ENCODE assay signal across 19 cellular contexts in the genomic region with DNA sequence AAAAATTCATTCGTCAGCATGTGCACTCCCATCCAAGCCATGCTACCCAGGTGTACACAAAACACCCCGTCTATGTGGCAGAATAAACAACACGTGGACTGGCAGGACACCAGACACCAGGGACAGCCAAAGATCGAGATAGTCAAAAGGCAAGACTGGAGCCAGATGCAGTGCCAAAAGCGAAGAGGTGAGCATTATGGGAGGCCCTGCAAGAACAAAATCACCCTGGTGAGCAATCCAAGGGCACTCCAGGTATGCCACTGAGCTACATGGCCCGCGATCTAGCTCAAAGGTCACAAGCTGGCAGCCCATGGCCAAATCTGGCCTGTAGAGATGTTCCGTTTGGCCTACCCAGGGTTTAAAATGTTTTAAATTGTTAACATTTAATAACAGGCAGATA. TPM values are rescaled to one million over a fixed set of nuclear protein-coding genes. Genes with fewer than 3 reads are reported as not detected.
DNase-seq lines count a peak whose midpoint lies in the region; ATAC-seq and TF ChIP-seq lines count a peak whose summit lies in the region.
"Had no signal": no experiment of that assay in that cellular context is flagged by ENCODE, and none has a peak within 500 bp of the region (broad histone marks: within the 10 kb centered on the region; RNA-seq: fewer than 3 reads in every experiment).

No MANE protein-coding gene starts in this region.

- H3K4me1 Mint-ChIP-seq in H9: peaks cover 85 to 96% of the 10 kb centered on the region in 2 experiments
- no peaks in the 10 kb centered on the region for H3K4me1 Mint-ChIP-seq in activated T-helper 2 cell treated with anti-CD3 and anti-CD28 coated beads, Interferon-gamma antibody, Interleukin-2, Interleukin-4, amounts not matched to agents 10 μg/mL and 5 μg/mL and 100 μg/mL, durations not matched to agents 14 hours and 24 hours and 36 hours (ENCODE audit: low read depth)
- H3K4me1 Mint-ChIP-seq in CD4-positive, alpha-beta memory T cell: no peaks in the 10 kb centered on the region

- H3K9me3 ChIP-seq in H9 (ENCODE audit: control insufficient read depth, low read depth, low read length) (no peaks in the 10 kb centered on the region), body of pancreas (no peaks in the 10 kb centered on the region), right cardiac atrium (ENCODE audit: control insufficient read depth, low read length) (no peaks in the 10 kb centered on the region), prostate gland (no peaks in the 10 kb centered on the region)
- H3K9me3 ChIP-seq in CD4-positive, alpha-beta memory T cell (ENCODE audit: control insufficient read depth in 1 of 2, low read length in 2 of 2): no peaks in the 10 kb centered on the region
- H3K9me3 ChIP-seq: SJSA1 had no signal

- peaks cover 8% of the 10 kb centered on the region for H3K79me1 ChIP-seq in H9 (ENCODE audit: insufficient read depth, low read depth, low read length, poor library complexity, severe bottlenecking)

- DNase-seq in H9 (no peak), body of pancreas (peak; percentile 90 to 96 (median 94)), right cardiac atrium (peak in 1 of 3 donors; percentile 52), prostate gland (ENCODE audit: low spot score) (peak; percentile 53)
- DNase-seq in activated T-helper 2 cell treated with anti-CD3 and anti-CD28 coated beads, Interferon-gamma antibody, Interleukin-2, Interleukin-4, amounts not matched to agents 10 μg/mL and 5 μg/mL and 100 μg/mL, durations not matched to agents 14 hours and 24 hours and 36 hours (ENCODE audit: low spot score): no peak
- DNase-seq in CD4-positive, alpha-beta memory T cell: no peak
- DNase-seq: C1 segment of cervical spinal cord; DMS 273 treated with DMSO at 0.1 percent for 48 hours; GF-D8; IMR-90; Karpas-422; NCI-H1105; NCI-H187; NCI-H446; NK-92 treated with Interleukin-12 subunit alpha and Interleukin-12 subunit beta, amount 100 ng/mL, for 24 hours had no signal

- TF ChIP-seq POLR2A in body of pancreas (IDR thresholded peaks at IDR 0.05) (peak in 1 of 3 donors; percentile 26), prostate gland (IDR thresholded peaks at IDR 0.05) (no peak)

- H2BK12ac ChIP-seq in H9 (ENCODE audit: insufficient read length, low read depth, low read length): no peak overlapping the region

- no peak overlapping the region for H3K4ac ChIP-seq in H9 (ENCODE audit: low read depth, low read length)

- TF ChIP-seq CTCF in H9 (conservative IDR thresholded peaks at IDR 0.05): no peak
- TF ChIP-seq CTCF in body of pancreas (IDR thresholded peaks at IDR 0.05): no peak
- no peak for TF ChIP-seq CTCF in prostate gland (IDR thresholded peaks at IDR 0.05)

- H3K4me1 ChIP-seq in H9 (ENCODE audit: insufficient read depth, low read length): peaks cover 43% of the 10 kb centered on the region
- H3K4me1 ChIP-seq in body of pancreas: peaks cover 99% of the 10 kb centered on the region
- H3K4me1 ChIP-seq in right cardiac atrium (ENCODE audit: control insufficient read depth, insufficient read depth, low read length): peaks cover 32% of the 10 kb centered on the region
- no peaks in the 10 kb centered on the region for H3K4me1 ChIP-seq in prostate gland (replicated peaks)
- no peaks in the 10 kb centered on the region for H3K4me1 ChIP-seq in CD4-positive, alpha-beta memory T cell (ENCODE audit: insufficient read depth, low read length)

- no peak overlapping the region for H3K18ac ChIP-seq in H9 (ENCODE audit: insufficient read length, low read depth, low read length)

- WGBS in H9 (ENCODE audit: extremely low coverage, insufficient read length, low lambda C conversion rate): no CpG with 5 or more reads among the region's 8 CpGs
- WGBS in body of pancreas, 2 donors: 24 to 29% methylated on average over 8 of the region's 8 CpGs
- 64% methylated on average over 8 of the region's 8 CpGs for WGBS in right cardiac atrium
- 50% methylated on average over 8 of the region's 8 CpGs for WGBS in prostate gland

- no peak overlapping the region for H2BK5ac ChIP-seq in H9 (ENCODE audit: insufficient read length, low read length)

- H2BK15ac ChIP-seq in H9 (ENCODE audit: low read depth, low read length): no peak overlapping the region

- H3T11ph ChIP-seq in H9 (ENCODE audit: low read length): no peak overlapping the region

- H2BK20ac ChIP-seq in H9 (ENCODE audit: low read depth, low read length, poor library complexity, severe bottlenecking): no peak overlapping the region

- no peak overlapping the region for H3K56ac ChIP-seq in H9 (ENCODE audit: insufficient read length, low read depth, low read length)

- H4K5ac ChIP-seq in H9 (ENCODE audit: insufficient read length, low read depth, low read length): no peak overlapping the region

- H3K9me3 Mint-ChIP-seq in H9: no peaks in the 10 kb centered on the region
- H3K9me3 Mint-ChIP-seq in activated T-helper 2 cell treated with anti-CD3 and anti-CD28 coated beads, Interferon-gamma antibody, Interleukin-2, Interleukin-4, amounts not matched to agents 10 μg/mL and 5 μg/mL and 100 μg/mL, durations not matched to agents 14 hours and 24 hours and 36 hours: no peaks in the 10 kb centered on the region
- H3K9me3 Mint-ChIP-seq in CD4-positive, alpha-beta memory T cell: peaks cover 0 to 4% (median 0%) of the 10 kb centered on the region in 8 donors

- no peak overlapping the region for H3K27ac ChIP-seq in H9 (ENCODE audit: insufficient read length, low read depth, low read length)
- H3K27ac ChIP-seq in body of pancreas: peak overlapping the region; percentile 67 to 75 (median 72)
- H3K27ac ChIP-seq in right cardiac atrium (ENCODE audit: low read length): peak overlapping the region; percentile 60
- H3K27ac ChIP-seq in prostate gland: no peak overlapping the region
- H3K27ac ChIP-seq in CD4-positive, alpha-beta memory T cell (ENCODE audit: low read depth, low read length): no peak overlapping the region
- H3K27ac ChIP-seq: RWPE1, SJSA1 had no signal

- no peak overlapping the region for H2BK120ac ChIP-seq in H9 (ENCODE audit: low read depth, low read length, poor library complexity, severe bottlenecking)

- H2AK5ac ChIP-seq in H9 (ENCODE audit: insufficient read length, low read length): no peak overlapping the region

- peaks cover 4% of the 10 kb centered on the region for H3K23me2 ChIP-seq in H9 (ENCODE audit: insufficient read length, low read depth, low read length, poor library complexity, severe bottlenecking)

- peaks cover 40% of the 10 kb centered on the region; the same call in 1 of the 2 replicates for H3K79me2 ChIP-seq in H9 (ENCODE audit: insufficient read depth, low read length)

- H3K27me3 Mint-ChIP-seq in H9 (ENCODE audit: low read depth): no peaks in the 10 kb centered on the region
- H3K27me3 Mint-ChIP-seq in activated T-helper 2 cell treated with anti-CD3 and anti-CD28 coated beads, Interferon-gamma antibody, Interleukin-2, Interleukin-4, amounts not matched to agents 10 μg/mL and 5 μg/mL and 100 μg/mL, durations not matched to agents 14 hours and 24 hours and 36 hours (ENCODE audit: low read depth): no peaks in the 10 kb centered on the region
- H3K27me3 Mint-ChIP-seq in CD4-positive, alpha-beta memory T cell: no peaks in the 10 kb centered on the region

- no peak overlapping the region for H3K4me3 Mint-ChIP-seq in H9
- H3K4me3 Mint-ChIP-seq in activated T-helper 2 cell treated with anti-CD3 and anti-CD28 coated beads, Interferon-gamma antibody, Interleukin-2, Interleukin-4, amounts not matched to agents 10 μg/mL and 5 μg/mL and 100 μg/mL, durations not matched to agents 14 hours and 24 hours and 36 hours (ENCODE audit: low read depth): no peak overlapping the region
- no peak overlapping the region for H3K4me3 Mint-ChIP-seq in CD4-positive, alpha-beta memory T cell

- peak; percentile 98 for ATAC-seq in body of pancreas
- ATAC-seq in right cardiac atrium: peak; percentile 26 to 31
- ATAC-seq in HG03280 (IDR thresholded peaks at IDR 0.05; ENCODE audit: unreplicated experiment): no peak
- no peak for ATAC-seq in GM19397 (IDR thresholded peaks at IDR 0.05; ENCODE audit: unreplicated experiment)

- CTCF ChIA-PET in CD4-positive, alpha-beta memory T cell (lab: Charles Lee; ENCODE audit: partially characterized antibody): interaction anchor here (1.1 kb wide), 1 partner anchor 10 kb away, joined by 3 read pairs; no protein-coding TSS in a partner anchor

- no peak overlapping the region for H4K8ac ChIP-seq in H9 (replicated peaks; ENCODE audit: insufficient read length, low read depth, low read length)

- POLR2A ChIA-PET in CD4-positive, alpha-beta memory T cell (lab: Charles Lee; ENCODE audit: partially characterized antibody): no interaction called here

- no peak overlapping the region for H3K23ac ChIP-seq in H9 (ENCODE audit: insufficient read length, low read depth, low read length)

- no peak overlapping the region for H4K91ac ChIP-seq in H9 (ENCODE audit: insufficient read length, low read depth, low read length)

- no peak overlapping the region for H3K14ac ChIP-seq in H9 (ENCODE audit: insufficient read depth, low read length)

- H3K4me3 ChIP-seq in body of pancreas (no peak overlapping the region), right cardiac atrium (ENCODE audit: low read length) (no peak overlapping the region), prostate gland (no peak overlapping the region)
- no peak overlapping the region for H3K4me3 ChIP-seq in CD4-positive, alpha-beta memory T cell (ENCODE audit: low read length in 2 of 2)
- H3K4me3 ChIP-seq: SJSA1 had no signal

- intact Hi-C loops in body of pancreas (cut with DNase I) (no loop called here), right cardiac atrium (cut with DNase I) (no loop called here), prostate gland (cut with DNase I) (no loop called here)
- intact Hi-C loops in activated T-helper 2 cell treated with anti-CD3 and anti-CD28 coated beads, Interferon-gamma antibody, Interleukin-2, Interleukin-4, amounts not matched to agents 10 μg/mL and 5 μg/mL and 100 μg/mL, durations not matched to agents 14 hours and 24 hours and 36 hours (cut with micrococcal nuclease): no loop called here
- intact Hi-C loops in CD4-positive, alpha-beta memory T cell (cut with micrococcal nuclease): no loop called here

- H3K27me3 ChIP-seq in H9 (ENCODE audit: insufficient read depth, low read length) (no peaks in the 10 kb centered on the region), body of pancreas (no peaks in the 10 kb centered on the region), right cardiac atrium (ENCODE audit: control insufficient read depth, insufficient read depth) (no peaks in the 10 kb centered on the region), prostate gland (replicated peaks; ENCODE audit: insufficient read depth) (no peaks in the 10 kb centered on the region)
- H3K27me3 ChIP-seq in CD4-positive, alpha-beta memory T cell (ENCODE audit: insufficient read depth, low read length): no peaks in the 10 kb centered on the region
- H3K27me3 ChIP-seq: SJSA1 had no signal

- H3K36me3 ChIP-seq in body of pancreas (replicated peaks in 1 of 2; ENCODE audit: insufficient read depth in 1 of 2, low read depth in 2 of 2) (no peaks in the 10 kb centered on the region), prostate gland (no peaks in the 10 kb centered on the region)
- no peaks in the 10 kb centered on the region for H3K36me3 ChIP-seq in CD4-positive, alpha-beta memory T cell (ENCODE audit: insufficient read depth, low read length)
- H3K36me3 ChIP-seq: SJSA1 had no signal

- no peak overlapping the region for H3K4me2 ChIP-seq in H9 (ENCODE audit: insufficient read depth, insufficient read length, low read length)

- H4K20me1 ChIP-seq in H9 (ENCODE audit: control insufficient read depth, insufficient read depth, insufficient read length): no peaks in the 10 kb centered on the region

- H3K36me3 Mint-ChIP-seq in H9 (ENCODE audit: insufficient read depth in 1 of 3, low read depth in 3 of 3): peaks cover 2 to 39% (median 20%) of the 10 kb centered on the region in 3 experiments; a peak in 5 of 7 replicates
- no peaks in the 10 kb centered on the region for H3K36me3 Mint-ChIP-seq in activated T-helper 2 cell treated with anti-CD3 and anti-CD28 coated beads, Interferon-gamma antibody, Interleukin-2, Interleukin-4, amounts not matched to agents 10 μg/mL and 5 μg/mL and 100 μg/mL, durations not matched to agents 14 hours and 24 hours and 36 hours (ENCODE audit: low read depth)
- no peaks in the 10 kb centered on the region for H3K36me3 Mint-ChIP-seq in CD4-positive, alpha-beta memory T cell

- H3K27ac Mint-ChIP-seq in H9: peak overlapping the region; percentile 6 to 69 (median 69); a peak in 2 of 7 replicates
- no peak overlapping the region for H3K27ac Mint-ChIP-seq in activated T-helper 2 cell treated with anti-CD3 and anti-CD28 coated beads, Interferon-gamma antibody, Interleukin-2, Interleukin-4, amounts not matched to agents 10 μg/mL and 5 μg/mL and 100 μg/mL, durations not matched to agents 14 hours and 24 hours and 36 hours
- no peak overlapping the region for H3K27ac Mint-ChIP-seq in CD4-positive, alpha-beta memory T cell

- H2AFZ ChIP-seq in H9 (ENCODE audit: low read length): no peak overlapping the region

- no peak overlapping the region for H3K9ac ChIP-seq in H9 (ENCODE audit: extremely low read depth, insufficient read length, low read length)

RNA-seq across cellular contexts. Expression of gene PLPP3, which starts 33.7 kb away (rescaled TPM):
- total RNA-seq in H9 (2021): 25.3 and 26.7 TPM in 2 replicates
- 10 to 100 TPM; 35.8 to 52.7 TPM for total RNA-seq in body of pancreas
- total RNA-seq in right cardiac atrium: 100 to 1,000 TPM in 1 of 4 donors, 10 to 100 TPM in 3; 85.4 to 120 (median 94.6) TPM
- polyA plus RNA-seq in right cardiac atrium: 47.7 TPM
- total RNA-seq in prostate gland: 100 to 1,000 TPM in 1 of 2 donors, 10 to 100 TPM in 1; 40.4 to 107 TPM
- not detected in 2 replicates for total RNA-seq in activated T-helper 2 cell treated with anti-CD3 and anti-CD28 coated beads, Interferon-gamma antibody, Interleukin-2, Interleukin-4, amounts not matched to agents 10 μg/mL and 5 μg/mL and 100 μg/mL, durations not matched to agents 14 hours and 24 hours and 36 hours
- total RNA-seq in CD4-positive, alpha-beta memory T cell: under 1 TPM; 0.61 to 0.94 TPM
- polyA plus RNA-seq in CD4-positive, alpha-beta memory T cell: not detected

Comparison
In these comparisons a context has a peak if more than half of its experiments do, and no peak if none do; other contexts are left out.
1. DNase-seq: peak in body of pancreas (4 of 4) and prostate gland (single experiment); none in H9 (single experiment), activated T-helper 2 cell treated with anti-CD3 and anti-CD28 coated beads, Interferon-gamma antibody, Interleukin-2, Interleukin-4, amounts not matched to agents 10 μg/mL and 5 μg/mL and 100 μg/mL, durations not matched to agents 14 hours and 24 hours and 36 hours (single experiment) and CD4-positive, alpha-beta memory T cell (0 of 5).
2. H3K27ac ChIP-seq: peak in body of pancreas (4 of 4) and right cardiac atrium (single experiment); none in H9 (single experiment), prostate gland (0 of 2) and CD4-positive, alpha-beta memory T cell (single experiment).
3. H3K27ac Mint-ChIP-seq: peak in H9 (3 of 3); none in activated T-helper 2 cell treated with anti-CD3 and anti-CD28 coated beads, Interferon-gamma antibody, Interleukin-2, Interleukin-4, amounts not matched to agents 10 μg/mL and 5 μg/mL and 100 μg/mL, durations not matched to agents 14 hours and 24 hours and 36 hours (single experiment) and CD4-positive, alpha-beta memory T cell (0 of 7).
4. ATAC-seq: peak in body of pancreas (single experiment) and right cardiac atrium (2 of 2); none in HG03280 (single experiment) and GM19397 (single experiment).
5. RNA of gene PLPP3, which starts 33.7 kb away (total RNA-seq): 40.4 to 107 TPM in prostate gland, 85.4 to 120 TPM in right cardiac atrium, 35.8 to 52.7 TPM in body of pancreas and 25.3 to 26.7 TPM in H9; 0.61 to 0.94 TPM in CD4-positive, alpha-beta memory T cell and not detected in activated T-helper 2 cell treated with anti-CD3 and anti-CD28 coated beads, Interferon-gamma antibody, Interleukin-2, Interleukin-4, amounts not matched to agents 10 μg/mL and 5 μg/mL and 100 μg/mL, durations not matched to agents 14 hours and 24 hours and 36 hours; every median in the first group is over 10 times any median in the second.